Comparison of ENCODE assay signal across 10 cellular contexts in the genomic region with DNA sequence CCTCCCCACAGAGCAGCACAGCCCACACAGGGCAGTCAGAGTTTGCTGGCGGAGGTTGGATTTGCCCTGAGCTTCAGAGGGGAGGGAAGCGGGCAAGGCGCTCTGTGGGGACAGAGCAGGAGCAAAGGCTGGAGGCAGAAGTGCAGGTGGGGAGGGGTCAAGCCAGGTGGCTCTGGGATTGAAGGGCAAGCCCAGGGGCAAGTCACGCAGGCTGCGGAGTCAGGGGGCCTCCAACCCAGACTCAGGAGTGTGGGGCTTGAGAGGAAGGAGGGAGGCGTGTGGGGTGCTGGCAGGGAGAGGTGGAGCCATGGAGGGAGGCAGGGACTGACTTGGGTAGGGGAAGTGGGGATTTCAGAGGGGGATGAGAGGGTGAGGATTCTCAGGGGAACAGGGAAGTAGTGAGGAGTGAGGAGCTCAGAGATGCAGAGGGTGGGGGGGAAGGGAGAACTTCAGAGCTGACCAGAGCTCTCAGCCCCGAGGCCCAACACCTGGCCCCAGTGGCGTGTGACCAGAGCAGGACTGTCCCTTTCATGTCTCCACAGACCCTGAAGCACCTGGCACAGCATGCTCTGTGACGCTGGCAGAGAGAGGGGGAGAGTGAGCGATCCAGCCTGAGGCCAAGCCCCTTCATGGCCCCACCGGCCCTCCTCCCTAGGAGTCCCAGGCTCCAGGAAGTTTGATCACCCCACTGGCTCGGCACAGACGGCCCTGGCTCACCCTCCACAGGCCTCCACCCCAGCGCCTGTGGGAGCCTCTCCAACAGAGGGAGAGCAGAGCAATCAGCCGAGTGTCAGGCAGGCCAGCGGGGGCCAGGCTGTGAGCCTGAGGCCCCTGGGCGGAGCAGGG. TPM values are rescaled to one million over a fixed set of nuclear protein-coding genes. Genes with fewer than 3 reads are reported as not detected.
DNase-seq lines count a peak whose midpoint lies in the region; ATAC-seq, FAIRE-seq and TF ChIP-seq lines count a peak whose summit lies in the region.
"Had no signal": no experiment of that assay in that cellular context is flagged by ENCODE, and none has a peak within 500 bp of the region (broad histone marks: within the 10 kb centered on the region; RNA-seq: fewer than 3 reads in every experiment).

No MANE protein-coding gene starts in this region.

- DNase-seq in activated T-cell treated with anti-CD3 and anti-CD28 coated beads, Interleukin-2, amount 50 U/mL, for 24 hours, result no peak
- DNase-seq in activated T-cell treated with anti-CD3 and anti-CD28 coated beads, Interleukin-2, amount 50 U/mL, for 48 hours, result no peak
- no peak for DNase-seq in activated CD8-positive, alpha-beta T cell treated with anti-CD3 and anti-CD28 coated beads, Interleukin-2, amount 10 ng/mL, durations not matched to agents 7 days and 5 days
- DNase-seq in kidney (peak; percentile 71), type B pancreatic cell (ENCODE audit: extremely low spot score, unreplicated experiment) (no peak), hippocampal formation (lab: John Stamatoyannopoulos, UW) (no peak), UCSD-AML1 (lab: John Stamatoyannopoulos, UW; ENCODE audit: unreplicated experiment) (no peak), frontal cortex (ENCODE audit: low spot score in 2 of 2) (no peak)
- DNase-seq: NCI-H2107 had no signal

- no peak overlapping the region for H3K9ac ChIP-seq in kidney (ENCODE audit: low read length in 2 of 2)

- H3K4me1 ChIP-seq in kidney (ENCODE audit: control insufficient read depth in 1 of 2, insufficient read depth in 1 of 2, low read depth in 1 of 2, low read length in 2 of 2), result peaks cover 0 to 5% of the 10 kb centered on the region in 2 donors

- no peak overlapping the region for H3K4me3 ChIP-seq in kidney (ENCODE audit: low read length in 2 of 2)

- ATAC-seq in activated CD8-positive, alpha-beta T cell treated with anti-CD3 and anti-CD28 coated beads, Interleukin-2, amount 10 ng/mL, durations not matched to agents 7 days and 5 days, result no peak

- no peaks in the 10 kb centered on the region for H3K9me3 ChIP-seq in kidney (ENCODE audit: control insufficient read depth in 1 of 2, low read length in 2 of 2)

- H3K4me3 Mint-ChIP-seq in activated T-cell treated with anti-CD3 and anti-CD28 coated beads, Interleukin-2, amount 50 U/mL, for 24 hours, result no peak overlapping the region
- H3K4me3 Mint-ChIP-seq in activated CD8-positive, alpha-beta T cell treated with anti-CD3 and anti-CD28 coated beads, Interleukin-2, amount 10 ng/mL, durations not matched to agents 7 days and 5 days, result peak overlapping the region; percentile 72
- no peak overlapping the region for H3K4me3 Mint-ChIP-seq in type B pancreatic cell

- no peaks in the 10 kb centered on the region for H3K27me3 Mint-ChIP-seq in activated T-cell treated with anti-CD3 and anti-CD28 coated beads, Interleukin-2, amount 50 U/mL, for 24 hours
- no peaks in the 10 kb centered on the region for H3K27me3 Mint-ChIP-seq in activated CD8-positive, alpha-beta T cell treated with anti-CD3 and anti-CD28 coated beads, Interleukin-2, amount 10 ng/mL, durations not matched to agents 7 days and 5 days (ENCODE audit: low read depth)
- no peaks in the 10 kb centered on the region for H3K27me3 Mint-ChIP-seq in type B pancreatic cell

- H3K27ac ChIP-seq in kidney (ENCODE audit: low read depth in 2 of 2, low read length in 2 of 2), result no peak overlapping the region

- peaks cover 71% of the 10 kb centered on the region for H3K4me1 Mint-ChIP-seq in activated T-cell treated with anti-CD3 and anti-CD28 coated beads, Interleukin-2, amount 50 U/mL, for 24 hours (ENCODE audit: low read depth)
- peaks cover 66% of the 10 kb centered on the region for H3K4me1 Mint-ChIP-seq in activated CD8-positive, alpha-beta T cell treated with anti-CD3 and anti-CD28 coated beads, Interleukin-2, amount 10 ng/mL, durations not matched to agents 7 days and 5 days (ENCODE audit: low read depth)
- H3K4me1 Mint-ChIP-seq in type B pancreatic cell (ENCODE audit: unreplicated experiment), result peaks cover 29% of the 10 kb centered on the region

- TF ChIP-seq CTCF in kidney (IDR thresholded peaks at IDR 0.05; ENCODE audit: borderline replicate concordance, extremely low read depth, insufficient read depth), result no peak
- no peak for TF ChIP-seq CTCF in type B pancreatic cell (conservative IDR thresholded peaks at IDR 0.05)

- H3K27ac Mint-ChIP-seq in activated T-cell treated with anti-CD3 and anti-CD28 coated beads, Interleukin-2, amount 50 U/mL, for 24 hours, result peak overlapping the region; percentile 96
- H3K27ac Mint-ChIP-seq in activated CD8-positive, alpha-beta T cell treated with anti-CD3 and anti-CD28 coated beads, Interleukin-2, amount 10 ng/mL, durations not matched to agents 7 days and 5 days, result peak overlapping the region; percentile 96
- peak overlapping the region; percentile 36 for H3K27ac Mint-ChIP-seq in type B pancreatic cell

- H3K9me3 Mint-ChIP-seq in activated T-cell treated with anti-CD3 and anti-CD28 coated beads, Interleukin-2, amount 50 U/mL, for 24 hours, result no peaks in the 10 kb centered on the region
- no peaks in the 10 kb centered on the region for H3K9me3 Mint-ChIP-seq in activated CD8-positive, alpha-beta T cell treated with anti-CD3 and anti-CD28 coated beads, Interleukin-2, amount 10 ng/mL, durations not matched to agents 7 days and 5 days (ENCODE audit: insufficient read depth)
- H3K9me3 Mint-ChIP-seq in type B pancreatic cell, result no peaks in the 10 kb centered on the region

- peaks cover 36% of the 10 kb centered on the region for H3K36me3 Mint-ChIP-seq in activated T-cell treated with anti-CD3 and anti-CD28 coated beads, Interleukin-2, amount 50 U/mL, for 24 hours (ENCODE audit: low read depth)
- H3K36me3 Mint-ChIP-seq in activated CD8-positive, alpha-beta T cell treated with anti-CD3 and anti-CD28 coated beads, Interleukin-2, amount 10 ng/mL, durations not matched to agents 7 days and 5 days (ENCODE audit: low read depth), result peaks cover 31% of the 10 kb centered on the region
- H3K36me3 Mint-ChIP-seq in type B pancreatic cell, result no peaks in the 10 kb centered on the region

- CTCF ChIA-PET in activated CD8-positive, alpha-beta T cell treated with anti-CD3 and anti-CD28 coated beads, Interleukin-2, amount 10 ng/mL, durations not matched to agents 7 days and 5 days (lab: Charles Lee), result interaction anchor here (1.3 to 8.6 kb wide), 5 partner anchors 15 to 100 kb away, joined by 3 to 591 read pairs (median 53); partner anchors contain the start of genes CD52 and UBXN11

- FAIRE-seq in kidney (lab: Jason Lieb, UNC), result no peak
- FAIRE-seq in frontal cortex (lab: Jason Lieb, UNC), result no peak

- intact Hi-C loops in kidney (cut with DNase I), result no loop called here

- H3K36me3 ChIP-seq in kidney (ENCODE audit: control insufficient read depth in 1 of 2, insufficient read depth in 2 of 2, low read length in 2 of 2), result no peaks in the 10 kb centered on the region

- POLR2A ChIA-PET in activated CD8-positive, alpha-beta T cell treated with anti-CD3 and anti-CD28 coated beads, Interleukin-2, amount 10 ng/mL, durations not matched to agents 7 days and 5 days (lab: Charles Lee), result interaction anchor here (0.8 to 19.5 kb wide), 5 partner anchors 8 to 28 kb away, joined by 3 to 409 read pairs (median 40); partner anchors contain the start of genes CD52, SH3BGRL3 and UBXN11

RNA-seq across cellular contexts. Expression of gene SH3BGRL3, which starts 10.8 kb away (rescaled TPM):
- total RNA-seq in activated CD8-positive, alpha-beta T cell treated with anti-CD3 and anti-CD28 coated beads, Interleukin-2, amount 10 ng/mL, durations not matched to agents 7 days and 5 days, result 100 to 1,000 TPM; 795 to 814 TPM
- 140 TPM for total RNA-seq in kidney
- 180 TPM for polyA plus RNA-seq in kidney (ENCODE audit: insufficient read depth, low read depth, low replicate concordance)
- total RNA-seq in type B pancreatic cell (ENCODE audit: low replicate concordance), result 78.1 and 105 TPM in 2 replicates
- 11.8 TPM for total RNA-seq in frontal cortex

RNA-seq across cellular contexts. Expression of gene UBXN11, which starts 15.8 kb away (rescaled TPM):
- 10 to 100 TPM; 34.4 to 40.9 TPM for total RNA-seq in activated CD8-positive, alpha-beta T cell treated with anti-CD3 and anti-CD28 coated beads, Interleukin-2, amount 10 ng/mL, durations not matched to agents 7 days and 5 days
- total RNA-seq in kidney (55.0 TPM), type B pancreatic cell (ENCODE audit: low replicate concordance) (27.1 and 50.5 TPM in 2 replicates), frontal cortex (4.1 TPM)
- 30.2 TPM for polyA plus RNA-seq in kidney (ENCODE audit: insufficient read depth, low read depth, low replicate concordance)

RNA-seq across cellular contexts. Expression of gene CD52, which starts 27.1 kb away (rescaled TPM):
- 1,000 to 10,000 TPM; 1,112 to 1,180 TPM for total RNA-seq in activated CD8-positive, alpha-beta T cell treated with anti-CD3 and anti-CD28 coated beads, Interleukin-2, amount 10 ng/mL, durations not matched to agents 7 days and 5 days
- 30.8 TPM for total RNA-seq in kidney
- polyA plus RNA-seq in kidney (ENCODE audit: insufficient read depth, low read depth, low replicate concordance), result 13.2 TPM
- 0.75 and 0.93 TPM in 2 replicates for total RNA-seq in type B pancreatic cell (ENCODE audit: low replicate concordance)
- total RNA-seq in frontal cortex, result not detected
- total RNA-seq: lung microvascular endothelial cell had no signal

RNA-seq across cellular contexts. Expression of gene CEP85, which starts 56.6 kb away (rescaled TPM):
- total RNA-seq in activated CD8-positive, alpha-beta T cell treated with anti-CD3 and anti-CD28 coated beads, Interleukin-2, amount 10 ng/mL, durations not matched to agents 7 days and 5 days, result 10 to 100 TPM; 48.7 to 49.1 TPM
- total RNA-seq in kidney (8.5 TPM), type B pancreatic cell (ENCODE audit: low replicate concordance) (15.9 and 26.8 TPM in 2 replicates), frontal cortex (12.2 TPM)
- polyA plus RNA-seq in kidney (ENCODE audit: insufficient read depth, low read depth, low replicate concordance), result 8.4 TPM

Comparison
In these comparisons a context has a peak if more than half of its experiments do, and no peak if none do; other contexts are left out.
1. H3K27ac Mint-ChIP-seq: peak in every context shown above with its lines; median percentile 96 in activated T-cell treated with anti-CD3 and anti-CD28 coated beads, Interleukin-2, amount 50 U/mL, for 24 hours; 96 in activated CD8-positive, alpha-beta T cell treated with anti-CD3 and anti-CD28 coated beads, Interleukin-2, amount 10 ng/mL, durations not matched to agents 7 days and 5 days; 36 in type B pancreatic cell.
2. RNA of gene CD52, which starts 27.1 kb away (total RNA-seq): 1,112 to 1,180 TPM in activated CD8-positive, alpha-beta T cell treated with anti-CD3 and anti-CD28 coated beads, Interleukin-2, amount 10 ng/mL, durations not matched to agents 7 days and 5 days; 30.8 TPM in kidney (single experiment), 0.75 to 0.93 TPM in type B pancreatic cell and not detected in frontal cortex (single experiment); every median in the first group is over 10 times any median in the second.